In the genomic region with DNA sequence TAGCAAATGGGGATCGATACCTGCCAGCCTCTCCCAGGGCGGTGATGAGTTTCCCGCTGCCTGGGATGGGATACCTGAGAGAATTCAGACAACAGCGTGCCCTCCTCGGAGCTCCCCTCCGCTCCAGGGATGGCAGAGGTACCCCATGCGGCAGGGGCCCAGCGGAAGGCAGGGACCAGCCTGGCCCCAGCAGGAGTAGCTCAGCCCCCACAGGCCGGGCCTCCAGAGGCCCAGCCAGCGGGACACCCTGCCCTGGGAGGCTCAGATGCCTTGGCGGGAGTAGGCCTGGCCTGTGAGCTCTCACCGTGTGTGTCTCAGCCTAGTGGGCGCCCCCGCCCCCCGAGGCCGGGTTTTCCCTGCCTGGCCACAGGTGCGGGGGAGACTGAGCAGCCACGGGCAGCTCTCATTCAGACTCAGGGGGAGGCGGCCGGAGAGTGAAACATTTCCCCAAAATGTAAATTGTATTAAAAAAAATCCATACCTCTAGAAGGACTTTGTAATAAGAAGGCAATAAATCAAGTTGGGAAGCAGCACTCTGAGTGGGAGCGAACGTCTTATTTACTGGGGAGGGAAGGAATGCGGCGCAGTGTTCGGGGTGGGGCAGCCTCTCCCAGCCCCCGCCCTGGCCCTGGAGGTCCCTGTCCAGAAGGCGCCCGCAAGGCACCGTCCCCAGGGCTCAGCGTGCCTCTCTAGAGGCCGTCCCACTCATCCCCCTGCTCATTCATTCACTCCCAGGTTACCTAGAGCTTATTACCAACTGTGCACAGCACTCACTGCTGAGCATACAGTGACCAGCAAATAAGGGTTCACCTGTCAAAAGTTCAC, we compare ENCODE assay signal across 33 cellular contexts.
DNase-seq lines count a peak whose midpoint lies in the region; ATAC-seq and TF ChIP-seq lines count a peak whose summit lies in the region.
"Had no signal": no experiment of that assay in that cellular context is flagged by ENCODE, and none has a peak within 500 bp of the region (broad histone marks: within the 10 kb centered on the region; RNA-seq: fewer than 3 reads in every experiment).

No MANE protein-coding gene starts in this region.

- H3K27ac ChIP-seq in tibial nerve = no peak overlapping the region
- H3K27ac ChIP-seq: body of pancreas, gastroesophageal sphincter, GM23248, parathyroid adenoma had no signal

- peaks cover 47% of the 10 kb centered on the region for H3K27me3 Mint-ChIP-seq in activated T-cell treated with anti-CD3 and anti-CD28 coated beads, Interleukin-2, amount 50 U/mL, for 24 hours
- H3K27me3 Mint-ChIP-seq in activated T-cell treated with anti-CD3 and anti-CD28 coated beads, Interleukin-2, amount 50 U/mL, for 72 hours (ENCODE audit: low read depth) = peaks cover 23% of the 10 kb centered on the region
- peaks cover 10% of the 10 kb centered on the region for H3K27me3 Mint-ChIP-seq in progenitor cell of endocrine pancreas

- H3K4me1 Mint-ChIP-seq in activated T-cell treated with anti-CD3 and anti-CD28 coated beads, Interleukin-2, amount 50 U/mL, for 24 hours (ENCODE audit: low read depth) = no peaks in the 10 kb centered on the region
- no peaks in the 10 kb centered on the region for H3K4me1 Mint-ChIP-seq in activated T-cell treated with anti-CD3 and anti-CD28 coated beads, Interleukin-2, amount 50 U/mL, for 72 hours (ENCODE audit: low read depth)
- H3K4me1 Mint-ChIP-seq in progenitor cell of endocrine pancreas (ENCODE audit: low read depth) = peaks cover 14% of the 10 kb centered on the region
- H3K4me1 Mint-ChIP-seq: CD4-positive, alpha-beta memory T cell; IgD-negative memory B cell had no signal

- H3K9me3 Mint-ChIP-seq in activated T-cell treated with anti-CD3 and anti-CD28 coated beads, Interleukin-2, amount 50 U/mL, for 24 hours = peaks cover 10% of the 10 kb centered on the region
- H3K9me3 Mint-ChIP-seq in activated T-cell treated with anti-CD3 and anti-CD28 coated beads, Interleukin-2, amount 50 U/mL, for 72 hours = peaks cover 0 to 4% of the 10 kb centered on the region in 2 donors
- peaks cover 15% of the 10 kb centered on the region for H3K9me3 Mint-ChIP-seq in progenitor cell of endocrine pancreas (ENCODE audit: low read depth)
- H3K9me3 Mint-ChIP-seq: T-helper 2 cell treated with Interferon-gamma antibody and Interleukin-4, amounts not matched to agents 5 μg/mL and 100 μg/mL, for 36 hours had no signal

- no peak overlapping the region for H3K27ac Mint-ChIP-seq in activated T-cell treated with anti-CD3 and anti-CD28 coated beads, Interleukin-2, amount 50 U/mL, for 24 hours
- no peak overlapping the region for H3K27ac Mint-ChIP-seq in activated T-cell treated with anti-CD3 and anti-CD28 coated beads, Interleukin-2, amount 50 U/mL, for 72 hours
- peak overlapping the region; percentile 80 for H3K27ac Mint-ChIP-seq in progenitor cell of endocrine pancreas
- H3K27ac Mint-ChIP-seq: CD4-positive, alpha-beta memory T cell; HFFc6; IgD-negative memory B cell; nephron; stimulated activated naive CD8-positive, alpha-beta T cell treated with anti-CD3 and anti-CD28 coated beads, Interleukin-15, Interleukin-2, amounts not matched to agents 100 ng/mL and 50 ng/mL, for 24 hours; T-helper 2 cell treated with Interferon-gamma antibody and Interleukin-4, amounts not matched to agents 5 μg/mL and 100 μg/mL, for 36 hours had no signal

- H3K4me3 Mint-ChIP-seq in activated T-cell treated with anti-CD3 and anti-CD28 coated beads, Interleukin-2, amount 50 U/mL, for 24 hours = no peak overlapping the region
- H3K4me3 Mint-ChIP-seq in activated T-cell treated with anti-CD3 and anti-CD28 coated beads, Interleukin-2, amount 50 U/mL, for 72 hours = no peak overlapping the region
- H3K4me3 Mint-ChIP-seq in progenitor cell of endocrine pancreas (ENCODE audit: low read depth) = no peak overlapping the region
- H3K4me3 Mint-ChIP-seq: CD4-positive, alpha-beta memory T cell; HFFc6; IgD-negative memory B cell; nephron; stimulated activated naive CD8-positive, alpha-beta T cell treated with anti-CD3 and anti-CD28 coated beads, Interleukin-15, Interleukin-2, amounts not matched to agents 100 ng/mL and 50 ng/mL, for 24 hours; T-helper 2 cell treated with Interferon-gamma antibody and Interleukin-4, amounts not matched to agents 5 μg/mL and 100 μg/mL, for 36 hours had no signal

- TF ChIP-seq CTCF in progenitor cell of endocrine pancreas (IDR thresholded peaks at IDR 0.05; ENCODE audit: unreplicated experiment) = no peak
- no peak for TF ChIP-seq CTCF in tibial nerve (IDR thresholded peaks at IDR 0.05)

- ATAC-seq in activated T-cell treated with anti-CD3 and anti-CD28 coated beads, Interleukin-2, amount 50 U/mL, for 72 hours (replicated peaks in 1 of 2) = no peak
- ATAC-seq in HG02884 (IDR thresholded peaks at IDR 0.05; ENCODE audit: unreplicated experiment) (no peak), HG03520 (IDR thresholded peaks at IDR 0.05; ENCODE audit: unreplicated experiment) (no peak)
- ATAC-seq: body of pancreas, gastroesophageal sphincter, Panc1 had no signal

- no peak for TF ChIP-seq POLR2A in tibial nerve (IDR thresholded peaks at IDR 0.05)

- peak; percentile 6 for DNase-seq in activated T-cell treated with anti-CD3 and anti-CD28 coated beads, Interleukin-2, amount 50 U/mL, for 24 hours
- no peak for DNase-seq in activated T-cell treated with anti-CD3 and anti-CD28 coated beads, Interleukin-2, amount 50 U/mL, for 72 hours
- peak; percentile 49 for DNase-seq in left kidney (ENCODE audit: low read depth, low spot score)
- DNase-seq in progenitor cell of endocrine pancreas (ENCODE audit: low spot score, unreplicated experiment) = no peak
- DNase-seq in ureter (ENCODE audit: low spot score) = peak; percentile 26
- DNase-seq in tibial nerve (ENCODE audit: low spot score in 2 of 2) = no peak
- DNase-seq: activated CD4-positive, alpha-beta T cell treated with anti-CD3 and anti-CD28 coated beads for 1 hour; activated naive CD4-positive, alpha-beta T cell treated with anti-CD3 and anti-CD28 coated beads, Interleukin-2, amount 50 U/mL, for 16 hours; activated T-cell treated with anti-CD3 and anti-CD28 coated beads, Interleukin-2, amount 50 U/mL, for 48 hours; body of pancreas; CD4-positive, alpha-beta memory T cell; cerebellar nuclear complex; DND-41; GF-D8; GM23248; HFFc6; kidney glomerular epithelial cell; mammary epithelial cell; NCI-H146; NCI-H345; NCI-H748 treated with DMSO at 0.1 percent for 48 hours; SHP77 treated with DMSO at 0.1 percent for 48 hours; stimulated activated CD4-positive, alpha-beta T cell treated with anti-CD3 and anti-CD28 coated beads, Interleukin-1b, Interleukin-23, amount 100 ng/mL, for 48 hours; trophoblast cell had no signal

- WGBS in tibial nerve, 2 donors = 78 to 84% methylated on average over 24 to 31 of the region's 31 CpGs

- H3K27me3 ChIP-seq in tibial nerve = no peaks in the 10 kb centered on the region
- H3K27me3 ChIP-seq: body of pancreas had no signal

- H3K4me3 ChIP-seq in tibial nerve = no peak overlapping the region
- H3K4me3 ChIP-seq: body of pancreas, gastroesophageal sphincter, GM23248 had no signal

- H3K36me3 ChIP-seq in tibial nerve = no peaks in the 10 kb centered on the region
- H3K36me3 ChIP-seq: gastroesophageal sphincter had no signal

- peaks cover 0 to 1% (median 0%) of the 10 kb centered on the region in 4 donors for H3K9me3 ChIP-seq in tibial nerve
- H3K9me3 ChIP-seq: body of pancreas had no signal

- TF ChIP-seq EP300 in tibial nerve (IDR thresholded peaks at IDR 0.05) = no peak

- peaks cover 0 to 19% (median 0%) of the 10 kb centered on the region in 4 donors for H3K4me1 ChIP-seq in tibial nerve
- H3K4me1 ChIP-seq: body of pancreas, gastroesophageal sphincter, parathyroid adenoma had no signal

- H3K36me3 Mint-ChIP-seq in activated T-cell treated with anti-CD3 and anti-CD28 coated beads, Interleukin-2, amount 50 U/mL, for 24 hours (ENCODE audit: low read depth) = no peaks in the 10 kb centered on the region
- H3K36me3 Mint-ChIP-seq in activated T-cell treated with anti-CD3 and anti-CD28 coated beads, Interleukin-2, amount 50 U/mL, for 72 hours (ENCODE audit: insufficient read depth in 2 of 2) = peaks cover 2% of the 10 kb centered on the region in 2 donors
- peaks cover 1% of the 10 kb centered on the region for H3K36me3 Mint-ChIP-seq in progenitor cell of endocrine pancreas (ENCODE audit: insufficient read depth)
- H3K36me3 Mint-ChIP-seq: CD4-positive, alpha-beta memory T cell; IgD-negative memory B cell had no signal

Comparison
In these comparisons a context has a peak if more than half of its experiments do, and no peak if none do; other contexts are left out.
1. DNase-seq: peak in activated T-cell treated with anti-CD3 and anti-CD28 coated beads, Interleukin-2, amount 50 U/mL, for 24 hours (single experiment), left kidney (single experiment) and ureter (single experiment); none in activated T-cell treated with anti-CD3 and anti-CD28 coated beads, Interleukin-2, amount 50 U/mL, for 72 hours (0 of 2), progenitor cell of endocrine pancreas (single experiment) and tibial nerve (0 of 2).